27 cellular contexts compared by ENCODE assay signal in the genomic region with DNA sequence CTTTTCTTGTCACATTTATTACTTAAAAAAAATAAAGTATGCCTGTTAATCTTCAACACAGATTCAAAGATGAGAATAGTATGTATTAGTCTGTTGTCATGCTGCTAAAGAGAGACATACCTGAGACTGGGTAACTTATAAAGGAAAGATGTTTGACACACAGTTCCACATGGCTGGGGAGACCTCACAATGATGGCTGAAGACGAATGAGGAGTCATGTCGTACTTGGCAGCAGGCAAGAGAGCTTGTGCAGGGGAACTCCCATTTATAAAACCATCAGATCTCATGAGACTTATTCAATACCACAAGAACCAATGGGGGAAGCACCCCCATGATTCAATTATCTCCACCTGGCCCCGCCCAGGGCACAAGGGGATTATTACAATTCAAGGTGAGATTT.
"Had no signal": no experiment of that assay in that cellular context is flagged by ENCODE, and none has a peak within 500 bp of the region (broad histone marks: within the 10 kb centered on the region; RNA-seq: fewer than 3 reads in every experiment).

No MANE protein-coding gene starts in this region.

- H3K4me3 ChIP-seq: neural progenitor cell, ovary, psoas muscle, right lobe of liver, sigmoid colon, stomach, thoracic aorta, thyroid gland, tibial nerve, upper lobe of left lung, vagina had no signal

- H3K4me1 ChIP-seq: neural progenitor cell, parathyroid adenoma, psoas muscle, sigmoid colon, stomach, thyroid gland, tibial nerve, upper lobe of left lung, vagina had no signal

- H3K27me3 ChIP-seq: neural progenitor cell, ovary, right lobe of liver, sigmoid colon, stomach, thyroid gland, tibial nerve, upper lobe of left lung, vagina had no signal

- H3K9me3 Mint-ChIP-seq: nephron, neural progenitor cell had no signal

- H3K4me3 Mint-ChIP-seq: natural killer cell; nephron; neural progenitor cell; stimulated activated memory B cell treated with anti-CD40 and anti-IgM and Interleukin-4, amounts not matched to agents 10 μg/mL and 1 μg/mL and 100 μg/mL, for 72 hours; stimulated activated naive CD8-positive, alpha-beta T cell treated with anti-CD3 and anti-CD28 coated beads, Interleukin-15, Interleukin-2, amounts not matched to agents 100 ng/mL and 50 ng/mL, for 24 hours had no signal

- H3K9me3 ChIP-seq: ovary, psoas muscle, right lobe of liver, sigmoid colon, stomach, thoracic aorta, thyroid gland, tibial nerve, upper lobe of left lung, vagina had no signal

- H3K9ac ChIP-seq: neural progenitor cell, parathyroid adenoma had no signal

- H3K27ac Mint-ChIP-seq: natural killer cell; nephron; neural progenitor cell; progenitor cell of endocrine pancreas; stimulated activated memory B cell treated with anti-CD40 and anti-IgM and Interleukin-4, amounts not matched to agents 10 μg/mL and 1 μg/mL and 100 μg/mL, for 72 hours; stimulated activated naive CD8-positive, alpha-beta T cell treated with anti-CD3 and anti-CD28 coated beads, Interleukin-15, Interleukin-2, amounts not matched to agents 100 ng/mL and 50 ng/mL, for 24 hours had no signal

- DNase-seq: natural killer cell; occipital lobe; ovary; posterior cingulate gyrus; psoas muscle; right cardiac atrium; right lobe of liver; sigmoid colon; small intestine; stimulated activated CD4-positive, alpha-beta T cell treated with anti-CD3 and anti-CD28 coated beads, Interleukin-1b, Interleukin-23, amount 100 ng/mL, for 48 hours; stimulated activated CD4-positive, alpha-beta T cell treated with anti-CD3 and anti-CD28 coated beads, Interleukin-4, amount 100 ng/mL, for 1 hour; stimulated activated CD4-positive, alpha-beta T cell treated with anti-CD3 and anti-CD28 coated beads, Interleukin-4, amount 100 ng/mL, for 4 hours; stimulated activated CD8-positive, alpha-beta memory T cell treated with anti-CD3 and anti-CD28 coated beads, Interleukin-4, amount 100 ng/mL, for 48 hours; stimulated activated naive CD4-positive, alpha-beta T cell treated with Interleukin-2 at 50 U/mL for 16 hours; stomach; thyroid gland; trophoblast cell; upper lobe of left lung had no signal

- H3K36me3 ChIP-seq: neural progenitor cell, ovary, right lobe of liver, sigmoid colon, thoracic aorta, thyroid gland, tibial nerve, upper lobe of left lung, vagina had no signal

- H3K27ac ChIP-seq: neural progenitor cell, ovary, parathyroid adenoma, psoas muscle, right lobe of liver, sigmoid colon, stomach, thoracic aorta, thyroid gland, tibial nerve, upper lobe of left lung, vagina had no signal

- H3K4me1 Mint-ChIP-seq: natural killer cell, nephron, neural progenitor cell had no signal

- ATAC-seq: natural killer cell; psoas muscle; right cardiac atrium; right lobe of liver; stimulated activated memory B cell treated with anti-CD40 and anti-IgM and Interleukin-4, amounts not matched to agents 10 μg/mL and 1 μg/mL and 100 μg/mL, for 72 hours had no signal

- H3K4me2 ChIP-seq: neural progenitor cell had no signal

- H3K79me2 ChIP-seq: parathyroid adenoma had no signal

- H2AFZ ChIP-seq: neural progenitor cell, parathyroid adenoma had no signal

- H3K27me3 Mint-ChIP-seq: progenitor cell of endocrine pancreas; stimulated activated memory B cell treated with anti-CD40 and anti-IgM and Interleukin-4, amounts not matched to agents 10 μg/mL and 1 μg/mL and 100 μg/mL, for 72 hours; stimulated activated naive CD8-positive, alpha-beta T cell treated with anti-CD3 and anti-CD28 coated beads, Interleukin-15, Interleukin-2, amounts not matched to agents 100 ng/mL and 50 ng/mL, for 24 hours had no signal

- H3K36me3 Mint-ChIP-seq: neural progenitor cell had no signal
